Comparison of ENCODE assay signal across 31 cellular contexts in the genomic region with DNA sequence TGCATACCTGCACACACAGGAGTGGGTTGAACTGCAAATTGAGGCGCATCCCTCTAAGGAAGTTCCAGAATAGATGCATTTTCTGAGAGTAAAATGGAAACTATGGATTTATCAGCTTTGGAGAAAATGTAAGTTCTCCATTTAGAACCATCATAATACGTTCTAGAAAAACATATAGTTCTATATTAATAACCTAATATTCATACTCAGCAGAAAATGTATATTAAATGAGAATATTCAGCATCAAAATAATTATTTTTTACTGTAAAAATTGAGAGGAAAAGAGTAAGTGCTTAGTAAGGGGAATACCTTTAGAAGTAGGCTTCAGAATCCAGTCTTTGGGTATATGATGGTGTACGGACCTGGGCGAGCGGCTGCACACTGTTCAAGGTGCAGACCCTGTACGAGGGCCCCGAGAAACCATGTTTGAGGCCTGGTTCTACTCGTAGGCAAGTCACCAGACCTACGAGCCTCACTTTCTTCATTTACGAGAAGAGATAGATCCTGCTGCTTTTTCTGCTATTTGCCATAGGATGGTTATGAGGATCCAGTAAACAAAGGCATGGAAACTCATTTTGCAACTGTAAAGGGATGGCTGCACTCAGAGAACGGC. TPM values are rescaled to one million over a fixed set of nuclear protein-coding genes. Genes with fewer than 3 reads are reported as not detected.
DNase-seq lines count a peak whose midpoint lies in the region; ATAC-seq and TF ChIP-seq lines count a peak whose summit lies in the region.
"Had no signal": no experiment of that assay in that cellular context is flagged by ENCODE, and none has a peak within 500 bp of the region (broad histone marks: within the 10 kb centered on the region; RNA-seq: fewer than 3 reads in every experiment).

No MANE protein-coding gene starts in this region.

- H3K4me3 ChIP-seq in CD8-positive, alpha-beta memory T cell (ENCODE audit: low read length): peak overlapping the region; percentile 33
- H3K4me3 ChIP-seq in hepatocyte: no peak overlapping the region
- H3K4me3 ChIP-seq: gastrocnemius medialis, lower lobe of right lung, ovary, right lobe of liver, suprapubic skin, vagina had no signal

- peaks cover 94% of the 10 kb centered on the region for H3K4me1 ChIP-seq in CD8-positive, alpha-beta memory T cell (ENCODE audit: insufficient read depth, low read length)
- H3K4me1 ChIP-seq in hepatocyte (ENCODE audit: insufficient read depth): peaks cover 5% of the 10 kb centered on the region
- H3K4me1 ChIP-seq: gastrocnemius medialis, lower lobe of right lung, right lobe of liver, suprapubic skin, vagina had no signal

- no peak for ATAC-seq in activated T-cell treated with anti-CD3 and anti-CD28 coated beads, Interleukin-2, amount 50 U/mL, for 72 hours (replicated peaks in 1 of 2)
- no peak for ATAC-seq in GM18873 (IDR thresholded peaks at IDR 0.05; ENCODE audit: low FRiP score, unreplicated experiment)
- ATAC-seq: esophagus mucosa, gastrocnemius medialis, HepG2, lower lobe of right lung, right lobe of liver had no signal

- no peaks in the 10 kb centered on the region for H3K79me2 ChIP-seq in hepatocyte

- CTCF ChIA-PET in CD8-positive, alpha-beta memory T cell (lab: Charles Lee): no interaction called here

- H3K27ac ChIP-seq in CD8-positive, alpha-beta memory T cell (ENCODE audit: low read depth, low read length): no peak overlapping the region
- no peak overlapping the region for H3K27ac ChIP-seq in hepatocyte
- H3K27ac ChIP-seq: gastrocnemius medialis, lower lobe of right lung, ovary, right lobe of liver, suprapubic skin, vagina had no signal

- peak overlapping the region; percentile 84 for H3K4me3 Mint-ChIP-seq in T-helper 2 cell treated with Interferon-gamma antibody and Interleukin-4, amounts not matched to agents 5 μg/mL and 100 μg/mL, for 36 hours
- H3K4me3 Mint-ChIP-seq in CD8-positive, alpha-beta memory T cell: peak overlapping the region; percentile 65 to 86 (median 81)
- peak overlapping the region; percentile 82 to 94 for H3K4me3 Mint-ChIP-seq in activated T-cell treated with anti-CD3 and anti-CD28 coated beads, Interleukin-2, amount 50 U/mL, for 72 hours
- H3K4me3 Mint-ChIP-seq: B cell had no signal

- peaks cover 22% of the 10 kb centered on the region for H3K36me3 ChIP-seq in CD8-positive, alpha-beta memory T cell (ENCODE audit: insufficient read depth, low read length)
- no peaks in the 10 kb centered on the region for H3K36me3 ChIP-seq in hepatocyte (replicated peaks; ENCODE audit: insufficient read depth, low read depth)
- H3K36me3 ChIP-seq: gastrocnemius medialis, lower lobe of right lung, ovary, right lobe of liver, suprapubic skin, vagina had no signal

- H2AFZ ChIP-seq in hepatocyte: no peak overlapping the region

- peaks cover 83% of the 10 kb centered on the region for H3K36me3 Mint-ChIP-seq in T-helper 2 cell treated with Interferon-gamma antibody and Interleukin-4, amounts not matched to agents 5 μg/mL and 100 μg/mL, for 36 hours (ENCODE audit: low read depth)
- H3K36me3 Mint-ChIP-seq in CD8-positive, alpha-beta memory T cell: peaks cover 6 to 84% (median 26%) of the 10 kb centered on the region in 3 donors
- H3K36me3 Mint-ChIP-seq in activated T-cell treated with anti-CD3 and anti-CD28 coated beads, Interleukin-2, amount 50 U/mL, for 72 hours (ENCODE audit: insufficient read depth in 2 of 2): peaks cover 20 to 55% of the 10 kb centered on the region in 2 donors

- H3K27ac Mint-ChIP-seq in T-helper 2 cell treated with Interferon-gamma antibody and Interleukin-4, amounts not matched to agents 5 μg/mL and 100 μg/mL, for 36 hours: no peak overlapping the region
- H3K27ac Mint-ChIP-seq in CD8-positive, alpha-beta memory T cell: peak overlapping the region; percentile 75 to 96 (median 85)
- H3K27ac Mint-ChIP-seq in activated T-cell treated with anti-CD3 and anti-CD28 coated beads, Interleukin-2, amount 50 U/mL, for 72 hours: peak overlapping the region; percentile 85
- H3K27ac Mint-ChIP-seq: B cell had no signal

- TF ChIP-seq CTCF in hepatocyte (IDR thresholded peaks at IDR 0.05; ENCODE audit: poor library complexity): no peak

- no peaks in the 10 kb centered on the region for H4K20me1 ChIP-seq in hepatocyte (ENCODE audit: insufficient read depth, poor library complexity, severe bottlenecking)

- H3K9me2 ChIP-seq in hepatocyte (replicated peaks; ENCODE audit: insufficient read depth): no peaks in the 10 kb centered on the region

- H3K27me3 ChIP-seq in CD8-positive, alpha-beta memory T cell (ENCODE audit: insufficient read depth, low read length, poor library complexity, severe bottlenecking): no peaks in the 10 kb centered on the region
- H3K27me3 ChIP-seq in hepatocyte: no peaks in the 10 kb centered on the region
- H3K27me3 ChIP-seq: gastrocnemius medialis, ovary, right lobe of liver, suprapubic skin, vagina had no signal

- no peak for DNase-seq in T-helper 2 cell treated with Interferon-gamma antibody and Interleukin-4, amounts not matched to agents 5 μg/mL and 100 μg/mL, for 36 hours (ENCODE audit: low spot score)
- DNase-seq in T-helper 2 cell (no peak), hepatocyte (ENCODE audit: low spot score) (no peak), DMS79 treated with DMSO at 0.1 percent for 48 hours (lab: John Stamatoyannopoulos, UW) (no peak), NCI-H345 (lab: John Stamatoyannopoulos, UW) (no peak)
- no peak for DNase-seq in CD8-positive, alpha-beta memory T cell
- DNase-seq in activated T-cell treated with anti-CD3 and anti-CD28 coated beads, Interleukin-2, amount 50 U/mL, for 72 hours: no peak
- DNase-seq: 8988T; activated effector memory CD4-positive, alpha-beta T cell treated with Interleukin-2 at 50 U/mL for 16 hours; Calu3; cerebellar nuclear complex; gastrocnemius medialis; kidney; lower lobe of right lung; NCI-H1417 treated with DMSO at 0.1 percent for 48 hours; NCI-H2171; NCI-H526 treated with DMSO at 0.1 percent for 48 hours; OCI-M1; ovary; right lobe of liver; SHP77; stimulated activated CD8-positive, alpha-beta memory T cell treated with anti-CD3 and anti-CD28 coated beads, Interleukin-4, amount 100 ng/mL, for 48 hours; SW 1271 had no signal

- H3K9me3 Mint-ChIP-seq in T-helper 2 cell treated with Interferon-gamma antibody and Interleukin-4, amounts not matched to agents 5 μg/mL and 100 μg/mL, for 36 hours: no peaks in the 10 kb centered on the region
- H3K9me3 Mint-ChIP-seq in CD8-positive, alpha-beta memory T cell: no peaks in the 10 kb centered on the region
- H3K9me3 Mint-ChIP-seq in activated T-cell treated with anti-CD3 and anti-CD28 coated beads, Interleukin-2, amount 50 U/mL, for 72 hours: no peaks in the 10 kb centered on the region

- WGBS in hepatocyte (ENCODE audit: low lambda C conversion rate, missing lambda C conversion rate): 88% methylated on average over 11 of the region's 11 CpGs

- peaks cover 62% of the 10 kb centered on the region for H3K4me1 Mint-ChIP-seq in T-helper 2 cell treated with Interferon-gamma antibody and Interleukin-4, amounts not matched to agents 5 μg/mL and 100 μg/mL, for 36 hours (ENCODE audit: low read depth)
- peaks cover 82 to 99% (median 96%) of the 10 kb centered on the region in 3 donors for H3K4me1 Mint-ChIP-seq in CD8-positive, alpha-beta memory T cell
- peaks cover 93% of the 10 kb centered on the region for H3K4me1 Mint-ChIP-seq in activated T-cell treated with anti-CD3 and anti-CD28 coated beads, Interleukin-2, amount 50 U/mL, for 72 hours (ENCODE audit: low read depth)
- H3K4me1 Mint-ChIP-seq: B cell had no signal

- no peaks in the 10 kb centered on the region for H3K27me3 Mint-ChIP-seq in T-helper 2 cell treated with Interferon-gamma antibody and Interleukin-4, amounts not matched to agents 5 μg/mL and 100 μg/mL, for 36 hours (ENCODE audit: low read depth)
- H3K27me3 Mint-ChIP-seq in CD8-positive, alpha-beta memory T cell: no peaks in the 10 kb centered on the region
- no peaks in the 10 kb centered on the region for H3K27me3 Mint-ChIP-seq in activated T-cell treated with anti-CD3 and anti-CD28 coated beads, Interleukin-2, amount 50 U/mL, for 72 hours (ENCODE audit: low read depth)

- peak overlapping the region; percentile 63 for H3K4me2 ChIP-seq in hepatocyte

- POLR2A ChIA-PET in CD8-positive, alpha-beta memory T cell (lab: Charles Lee): interaction anchor here (0.6 kb wide), 1 partner anchor 7 kb away, joined by 3 read pairs; no protein-coding TSS in a partner anchor

- H3K9me3 ChIP-seq in CD8-positive, alpha-beta memory T cell (ENCODE audit: low read length): no peaks in the 10 kb centered on the region
- no peaks in the 10 kb centered on the region for H3K9me3 ChIP-seq in hepatocyte (ENCODE audit: low read depth)
- H3K9me3 ChIP-seq: gastrocnemius medialis, lower lobe of right lung, ovary, right lobe of liver, suprapubic skin, vagina had no signal

RNA-seq across cellular contexts. Expression of gene CD247, which starts 6.8 kb away (rescaled TPM):
- 100 to 1,000 TPM; 130 to 133 TPM for total RNA-seq in CD8-positive, alpha-beta memory T cell
- 395 TPM for polyA plus RNA-seq in CD8-positive, alpha-beta memory T cell
- 100 to 1,000 TPM; 160 to 178 TPM for total RNA-seq in activated T-cell treated with anti-CD3 and anti-CD28 coated beads, Interleukin-2, amount 50 U/mL, for 72 hours
- total RNA-seq in hepatocyte: not detected in 2 replicates
- polyA plus RNA-seq in hepatocyte: not detected in 2 replicates
- total RNA-seq: astrocyte, MCF 10A had no signal
- polyA plus RNA-seq: HepG2 had no signal

RNA-seq across cellular contexts. Expression of gene CREG1, which starts 42.1 kb away (rescaled TPM):
- 10 to 100 TPM; 14.6 to 15.3 TPM for total RNA-seq in CD8-positive, alpha-beta memory T cell
- polyA plus RNA-seq in CD8-positive, alpha-beta memory T cell: 19.5 TPM
- 1 to 10 TPM; 7.4 to 8.3 TPM for total RNA-seq in activated T-cell treated with anti-CD3 and anti-CD28 coated beads, Interleukin-2, amount 50 U/mL, for 72 hours
- 170 and 183 TPM in 2 replicates for total RNA-seq in hepatocyte
- 126 and 135 TPM in 2 replicates for polyA plus RNA-seq in hepatocyte

Comparison
In these comparisons a context has a peak if more than half of its experiments do, and no peak if none do; other contexts are left out.
1. RNA of gene CD247, which starts 6.8 kb away (total RNA-seq): 160 to 178 TPM in activated T-cell treated with anti-CD3 and anti-CD28 coated beads, Interleukin-2, amount 50 U/mL, for 72 hours and 130 to 133 TPM in CD8-positive, alpha-beta memory T cell; not detected in hepatocyte; every median in the first group is over 100 times any median in the second.
2. RNA of gene CREG1, which starts 42.1 kb away (total RNA-seq): 170 to 183 TPM in hepatocyte; 14.6 to 15.3 TPM in CD8-positive, alpha-beta memory T cell and 7.4 to 8.3 TPM in activated T-cell treated with anti-CD3 and anti-CD28 coated beads, Interleukin-2, amount 50 U/mL, for 72 hours; every median in the first group is over 10 times any median in the second.
3. Peak in every context shown above with its lines, with median percentiles within 50 percentile points of each other: H3K4me3 Mint-ChIP-seq.